In genomic region chr18:60327880-60328589, GRCh38 we compare ENCODE assay signal across 2 cellular contexts.
TF ChIP-seq lines count a peak whose summit lies in the region.

No MANE protein-coding gene starts in this region.

TF ChIP-seq in SK-N-SH treated with all-trans-retinoic acid at 6 μM for 48 hours, 23 proteins besides CTCF, POLR2A, EP300 and RAD21 (continued from another document):
- TF ChIP-seq PATZ1 (CRISPR knock-in tag; IDR thresholded peaks at IDR 0.05; ENCODE audit: borderline replicate concordance) (no peak), ZC3H10 (CRISPR knock-in tag; IDR thresholded peaks at IDR 0.05) (no peak), ARNTL (CRISPR knock-in tag; IDR thresholded peaks at IDR 0.05; ENCODE audit: borderline replicate concordance, low read depth) (no peak)

TF ChIP-seq in SK-N-SH, 30 proteins besides CTCF, POLR2A, EP300 and RAD21 (continued from another document):
- no peak for TF ChIP-seq REST (IDR thresholded peaks at IDR 0.05; ENCODE audit: low read depth, low read length)
- TF ChIP-seq MXI1 (IDR thresholded peaks at IDR 0.05; ENCODE audit: low read depth, low read length): no peak
- TF ChIP-seq TAF1 (IDR thresholded peaks at IDR 0.05; ENCODE audit: borderline replicate concordance, low read depth, low read length): no peak
- TF ChIP-seq YY1 (IDR thresholded peaks at IDR 0.05; ENCODE audit: low read depth): no peak
